In genomic region chr1:93631626-93632365, GRCh38 we compare ENCODE assay signal across 10 cellular contexts. TPM values are rescaled to one million over a fixed set of nuclear protein-coding genes. Genes with fewer than 3 reads are reported as not detected.
DNase-seq lines count a peak whose midpoint lies in the region; ATAC-seq, FAIRE-seq and TF ChIP-seq lines count a peak whose summit lies in the region.
"Had no signal": no experiment of that assay in that cellular context is flagged by ENCODE, and none has a peak within 500 bp of the region (broad histone marks: within the 10 kb centered on the region; RNA-seq: fewer than 3 reads in every experiment).

No MANE protein-coding gene starts in this region.

- peak overlapping the region; percentile 3 for H3K4ac ChIP-seq in H1 (replicated peaks; ENCODE audit: insufficient read length, low read depth, low read length)

- CTCF ChIA-PET in H1 (lab: Charles Lee; ENCODE audit: partially characterized antibody), result interaction anchor here (0.6 to 31.2 kb wide), 24 partner anchors 9 to 241 kb away, joined by 3 to 620 read pairs (median 5); partner anchors contain the start of gene BCAR3

- H4K8ac ChIP-seq in H1 (ENCODE audit: extremely low read depth, insufficient read depth, low read length), result no peak overlapping the region

- no peak overlapping the region for H4K5ac ChIP-seq in H1 (ENCODE audit: insufficient read length, low read depth, low read length)

- no peak overlapping the region for H2BK12ac ChIP-seq in H1 (ENCODE audit: low read depth, low read length)

- no peaks in the 10 kb centered on the region; the same call in 1 of the 2 replicates for H3K23me2 ChIP-seq in H1 (ENCODE audit: low read depth, low read length)

- H3K79me2 ChIP-seq in H1 (ENCODE audit: control insufficient read depth in 1 of 2, insufficient read depth in 2 of 2, low read length in 2 of 2), result no peaks in the 10 kb centered on the region

- H2BK5ac ChIP-seq in H1 (ENCODE audit: low read depth, low read length), result no peak overlapping the region

- H3K18ac ChIP-seq in H1 (ENCODE audit: extremely low read depth, low read length), result no peak overlapping the region

- no peak overlapping the region for H3K27ac ChIP-seq in H1 (ENCODE audit: low read depth, low read length)
- H3K27ac ChIP-seq: adrenal gland had no signal

- no peaks in the 10 kb centered on the region for H3K79me1 ChIP-seq in H1 (ENCODE audit: low read depth, low read length)

- DNase-seq in activated naive CD8-positive, alpha-beta T cell treated with anti-CD3 and anti-CD28 coated beads, Interleukin-2, amount 10 ng/mL, durations not matched to agents 7 days and 5 days, result no peak
- DNase-seq in activated naive CD8-positive, alpha-beta T cell treated with anti-CD3 and anti-CD28 coated beads, Interleukin-2, amount 50 U/mL, for 24 hours, result no peak
- DNase-seq in NAMALWA (ENCODE audit: low spot score), result peak; percentile 24
- DNase-seq in H1 (ENCODE audit: low read depth in 1 of 2, low spot score in 2 of 2), result no peak
- DNase-seq in NCI-H1048 (lab: John Stamatoyannopoulos, UW), result no peak
- DNase-seq: T1000 had no signal

- no peak overlapping the region for H3K27ac Mint-ChIP-seq in activated naive CD8-positive, alpha-beta T cell treated with anti-CD3 and anti-CD28 coated beads, Interleukin-2, amount 10 ng/mL, durations not matched to agents 7 days and 5 days
- no peak overlapping the region for H3K27ac Mint-ChIP-seq in activated naive CD8-positive, alpha-beta T cell treated with anti-CD3 and anti-CD28 coated beads, Interleukin-2, amount 50 U/mL, for 24 hours
- peak overlapping the region; percentile 11 for H3K27ac Mint-ChIP-seq in stimulated activated memory B cell treated with anti-CD40 and anti-IgM and Interleukin-4, amounts not matched to agents 10 μg/mL and 1 μg/mL and 100 μg/mL, for 72 hours

- H3K27me3 ChIP-seq in H1 (replicated peaks in 1 of 4; ENCODE audit: control insufficient read depth in 3 of 4, extremely low read depth in 1 of 4, insufficient read depth in 3 of 4, low read length in 3 of 4), result no peaks in the 10 kb centered on the region
- H3K27me3 ChIP-seq: adrenal gland had no signal

- no peaks in the 10 kb centered on the region for H3K4me1 Mint-ChIP-seq in activated naive CD8-positive, alpha-beta T cell treated with anti-CD3 and anti-CD28 coated beads, Interleukin-2, amount 10 ng/mL, durations not matched to agents 7 days and 5 days
- H3K4me1 Mint-ChIP-seq in activated naive CD8-positive, alpha-beta T cell treated with anti-CD3 and anti-CD28 coated beads, Interleukin-2, amount 50 U/mL, for 24 hours, result no peaks in the 10 kb centered on the region
- H3K4me1 Mint-ChIP-seq in stimulated activated memory B cell treated with anti-CD40 and anti-IgM and Interleukin-4, amounts not matched to agents 10 μg/mL and 1 μg/mL and 100 μg/mL, for 72 hours, result peaks cover 6% of the 10 kb centered on the region

- H3K9ac ChIP-seq in H1 (replicated peaks in 1 of 4; ENCODE audit: extremely low read depth in 1 of 4, low read depth in 3 of 4, low read length in 3 of 4), result no peak overlapping the region

- TF ChIP-seq CTCF in H1 (IDR thresholded peaks at IDR 0.05; ENCODE audit: control extremely low read depth in 1 of 3, insufficient read depth in 1 of 3, low read depth in 1 of 3, low read length in 3 of 3), result peak in 2 of 3 experiments; percentile 47 to 53; a peak in 3 of 4 replicates

- H3K9me3 ChIP-seq in H1 (ENCODE audit: insufficient read depth in 2 of 2, low read depth in 1 of 2, low read length in 1 of 2), result no peaks in the 10 kb centered on the region; a peak in 1 of 4 replicates
- H3K9me3 ChIP-seq: adrenal gland had no signal

- H3K36me3 ChIP-seq in H1 (ENCODE audit: control insufficient read depth in 2 of 4, insufficient read depth in 4 of 4, low read length in 3 of 4), result no peaks in the 10 kb centered on the region
- H3K36me3 ChIP-seq: adrenal gland had no signal

- peak; percentile 43 to 61; a peak in 2 of 4 replicates for TF ChIP-seq RAD21 in H1 (IDR thresholded peaks at IDR 0.05 in 1 of 2, conservative IDR thresholded peaks at IDR 0.05 in 1 of 2; ENCODE audit: low read depth in 2 of 2, low read length in 2 of 2)

- H3K9me3 Mint-ChIP-seq in activated naive CD8-positive, alpha-beta T cell treated with anti-CD3 and anti-CD28 coated beads, Interleukin-2, amount 10 ng/mL, durations not matched to agents 7 days and 5 days, result no peaks in the 10 kb centered on the region
- H3K9me3 Mint-ChIP-seq in activated naive CD8-positive, alpha-beta T cell treated with anti-CD3 and anti-CD28 coated beads, Interleukin-2, amount 50 U/mL, for 24 hours, result no peaks in the 10 kb centered on the region
- no peaks in the 10 kb centered on the region for H3K9me3 Mint-ChIP-seq in stimulated activated memory B cell treated with anti-CD40 and anti-IgM and Interleukin-4, amounts not matched to agents 10 μg/mL and 1 μg/mL and 100 μg/mL, for 72 hours

- H3K56ac ChIP-seq in H1 (replicated peaks; ENCODE audit: insufficient read length, low read depth, low read length), result no peak overlapping the region

- no peak overlapping the region for H2BK15ac ChIP-seq in H1 (ENCODE audit: low read length)

- WGBS in H1 (ENCODE audit: extremely low coverage in 1 of 2, insufficient coverage in 1 of 2, insufficient read length in 1 of 2, insufficient replicate concordance in 2 of 2, low coverage in 1 of 2, low lambda C conversion rate in 2 of 2, missing lambda C conversion rate in 1 of 2), 2 experiments, result 94% methylated on average over 5 of the region's 5 CpGs; no CpG with 5 or more reads in 1 of the 2 experiments

- H3K4me2 ChIP-seq in H1 (ENCODE audit: insufficient read depth in 1 of 2, low read depth in 2 of 2, low read length in 2 of 2), result no peak overlapping the region

- POLR2A ChIA-PET in activated naive CD8-positive, alpha-beta T cell treated with anti-CD3 and anti-CD28 coated beads, Interleukin-2, amount 10 ng/mL, durations not matched to agents 7 days and 5 days (lab: Charles Lee), result no interaction called here
- POLR2A ChIA-PET in H1 (lab: Charles Lee; ENCODE audit: partially characterized antibody), result interaction anchor here (0.7 to 2.4 kb wide), 4 partner anchors 182 to 248 kb away, joined by 3 to 6 read pairs (median 4); partner anchors contain the start of gene DNTTIP2

- no peaks in the 10 kb centered on the region for H3K36me3 Mint-ChIP-seq in activated naive CD8-positive, alpha-beta T cell treated with anti-CD3 and anti-CD28 coated beads, Interleukin-2, amount 10 ng/mL, durations not matched to agents 7 days and 5 days
- H3K36me3 Mint-ChIP-seq in activated naive CD8-positive, alpha-beta T cell treated with anti-CD3 and anti-CD28 coated beads, Interleukin-2, amount 50 U/mL, for 24 hours (ENCODE audit: low read depth), result no peaks in the 10 kb centered on the region
- H3K36me3 Mint-ChIP-seq in stimulated activated memory B cell treated with anti-CD40 and anti-IgM and Interleukin-4, amounts not matched to agents 10 μg/mL and 1 μg/mL and 100 μg/mL, for 72 hours, result peaks cover 28% of the 10 kb centered on the region

- no peak overlapping the region for H2BK120ac ChIP-seq in H1 (replicated peaks; ENCODE audit: low read depth, low read length)

- H3K4me3 Mint-ChIP-seq in activated naive CD8-positive, alpha-beta T cell treated with anti-CD3 and anti-CD28 coated beads, Interleukin-2, amount 10 ng/mL, durations not matched to agents 7 days and 5 days, result no peak overlapping the region
- no peak overlapping the region for H3K4me3 Mint-ChIP-seq in activated naive CD8-positive, alpha-beta T cell treated with anti-CD3 and anti-CD28 coated beads, Interleukin-2, amount 50 U/mL, for 24 hours
- no peak overlapping the region for H3K4me3 Mint-ChIP-seq in stimulated activated memory B cell treated with anti-CD40 and anti-IgM and Interleukin-4, amounts not matched to agents 10 μg/mL and 1 μg/mL and 100 μg/mL, for 72 hours

- H2AFZ ChIP-seq in H1 (ENCODE audit: low read length), result no peak overlapping the region

- no peaks in the 10 kb centered on the region for H3K27me3 Mint-ChIP-seq in activated naive CD8-positive, alpha-beta T cell treated with anti-CD3 and anti-CD28 coated beads, Interleukin-2, amount 10 ng/mL, durations not matched to agents 7 days and 5 days
- H3K27me3 Mint-ChIP-seq in activated naive CD8-positive, alpha-beta T cell treated with anti-CD3 and anti-CD28 coated beads, Interleukin-2, amount 50 U/mL, for 24 hours, result peaks cover 3% of the 10 kb centered on the region
- no peaks in the 10 kb centered on the region for H3K27me3 Mint-ChIP-seq in stimulated activated memory B cell treated with anti-CD40 and anti-IgM and Interleukin-4, amounts not matched to agents 10 μg/mL and 1 μg/mL and 100 μg/mL, for 72 hours

- H3K4me3 ChIP-seq in H1 (ENCODE audit: extremely low read depth in 1 of 4, insufficient read depth in 2 of 4, low read depth in 3 of 4, low read length in 4 of 4), result no peak overlapping the region
- H3K4me3 ChIP-seq: adrenal gland had no signal

- FAIRE-seq in H1 (lab: Jason Lieb, UNC), result no peak

- no peak overlapping the region for H3K23ac ChIP-seq in H1 (ENCODE audit: insufficient read length)

- H4K20me1 ChIP-seq in H1 (replicated peaks in 1 of 2; ENCODE audit: control insufficient read depth in 1 of 2, insufficient read depth in 2 of 2, low read length in 2 of 2), result no peaks in the 10 kb centered on the region

- no peak overlapping the region for H4K91ac ChIP-seq in H1 (replicated peaks; ENCODE audit: insufficient read length, low read length)

- ATAC-seq in activated naive CD8-positive, alpha-beta T cell treated with anti-CD3 and anti-CD28 coated beads, Interleukin-2, amount 10 ng/mL, durations not matched to agents 7 days and 5 days (ENCODE audit: low read depth), result peak; percentile 33
- ATAC-seq in activated naive CD8-positive, alpha-beta T cell treated with anti-CD3 and anti-CD28 coated beads, Interleukin-2, amount 50 U/mL, for 24 hours, result no peak
- peak; percentile 39 for ATAC-seq in stimulated activated memory B cell treated with anti-CD40 and anti-IgM and Interleukin-4, amounts not matched to agents 10 μg/mL and 1 μg/mL and 100 μg/mL, for 72 hours
- ATAC-seq in GM21381 (IDR thresholded peaks at IDR 0.05; ENCODE audit: unreplicated experiment), result no peak
- ATAC-seq in HG02884 (IDR thresholded peaks at IDR 0.05; ENCODE audit: unreplicated experiment), result no peak

- H3K4me1 ChIP-seq in H1 (replicated peaks in 1 of 4; ENCODE audit: control insufficient read depth in 3 of 4, insufficient read depth in 4 of 4, low read length in 3 of 4), result peaks cover 0 to 9% (median 8%) of the 10 kb centered on the region in 4 experiments; a peak in 6 of 7 replicates

- no peak overlapping the region for H2BK20ac ChIP-seq in H1 (ENCODE audit: low read length)

- H2AK5ac ChIP-seq in H1 (ENCODE audit: low read depth, low read length), result no peak overlapping the region

- H3K14ac ChIP-seq in H1 (ENCODE audit: insufficient read length), result no peak overlapping the region

- TF ChIP-seq EP300 in H1 (IDR thresholded peaks at IDR 0.05; ENCODE audit: borderline replicate concordance in 1 of 2, low read depth in 2 of 2, low read length in 2 of 2), result no peak

- TF ChIP-seq POLR2A in H1 (IDR thresholded peaks at IDR 0.05; ENCODE audit: control extremely low read depth in 1 of 2, low read depth in 2 of 2, low read length in 2 of 2), result no peak

RNA-seq across cellular contexts. Expression of gene BCAR3, which starts 49.8 kb away (rescaled TPM):
- under 1 TPM; 0.71 to 0.91 TPM for total RNA-seq in activated naive CD8-positive, alpha-beta T cell treated with anti-CD3 and anti-CD28 coated beads, Interleukin-2, amount 10 ng/mL, durations not matched to agents 7 days and 5 days
- 8.3 and 9.2 TPM in 2 replicates for total RNA-seq in H1 (2021; fragmentation: NEBNext Ultra II Directional; extraction: Animal tissue kit (Norgen Biotek cat#: 25700))
- 5.6 and 7.3 TPM in 2 replicates for polyA plus RNA-seq in H1 (2011; rRNA removed)
- polyA plus RNA-seq in H1 (2011; cell fraction: cytosol; rRNA removed), result 6.6 TPM
- polyA plus RNA-seq in H1 (2011; cell fraction: nucleus; rRNA removed), result 9.7 TPM
- polyA plus RNA-seq in H1 (2012, experiment 1 of 2), result 7.0 to 8.0 TPM (median 7.8 TPM) in 4 replicates
- 6.1 TPM for polyA plus RNA-seq in H1 (2012, experiment 2 of 2)
- 5.1 TPM for polyA plus RNA-seq in H1 (2013, experiment 1 of 2)
- 5.2 TPM for polyA plus RNA-seq in H1 (2013, experiment 2 of 2)
- 10.9 and 11.0 TPM in 2 replicates for polyA minus RNA-seq in H1 (2011; rRNA and poly(A)+ RNA removed)
- 19.4 TPM for polyA minus RNA-seq in H1 (2011; cell fraction: cytosol; rRNA and poly(A)+ RNA removed)
- 14.6 TPM for polyA minus RNA-seq in H1 (2011; cell fraction: nucleus; rRNA and poly(A)+ RNA removed)

Comparison
In these comparisons a context has a peak if more than half of its experiments do, and no peak if none do; other contexts are left out.
1. ATAC-seq: peak in activated naive CD8-positive, alpha-beta T cell treated with anti-CD3 and anti-CD28 coated beads, Interleukin-2, amount 10 ng/mL, durations not matched to agents 7 days and 5 days (single experiment) and stimulated activated memory B cell treated with anti-CD40 and anti-IgM and Interleukin-4, amounts not matched to agents 10 μg/mL and 1 μg/mL and 100 μg/mL, for 72 hours (single experiment); none in activated naive CD8-positive, alpha-beta T cell treated with anti-CD3 and anti-CD28 coated beads, Interleukin-2, amount 50 U/mL, for 24 hours (single experiment), GM21381 (single experiment) and HG02884 (single experiment).